ENCODE assay signal across 19 cellular contexts in the genomic region with DNA sequence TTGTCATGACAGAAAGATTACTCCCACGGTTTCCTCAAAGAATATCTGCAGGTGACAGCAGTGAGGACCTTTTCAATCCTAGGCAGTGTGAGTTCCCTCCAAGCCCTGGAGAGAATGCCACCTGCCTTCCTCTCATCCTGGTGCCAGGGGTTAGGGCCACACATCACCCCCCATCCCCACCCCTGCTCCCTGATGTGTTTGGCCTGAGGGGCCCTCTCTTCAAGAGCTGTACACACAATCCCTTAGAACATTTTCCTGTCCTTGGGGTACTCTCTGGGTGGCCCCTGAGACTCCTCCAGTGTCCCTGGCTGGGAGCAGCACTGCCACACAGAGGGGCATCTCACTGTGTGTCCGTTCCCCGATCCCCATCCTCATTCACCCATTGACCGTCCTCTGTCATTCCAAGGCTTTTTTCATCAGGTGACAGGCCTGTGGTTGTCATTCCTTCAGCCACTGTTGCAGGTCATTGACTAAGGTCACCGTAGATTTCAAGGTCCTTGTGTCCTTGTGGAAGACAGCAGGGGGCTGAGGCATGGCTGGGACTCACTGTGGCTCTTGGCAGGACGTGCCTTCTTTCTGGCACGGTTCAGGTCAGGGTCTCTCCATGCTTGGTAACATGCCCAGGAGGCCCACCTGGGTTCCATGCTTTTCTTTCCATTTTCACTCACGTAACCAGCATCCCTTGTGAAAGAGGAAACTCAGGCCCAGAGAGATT. TPM values are rescaled to one million over a fixed set of nuclear protein-coding genes. Genes with fewer than 3 reads are reported as not detected.
DNase-seq lines count a peak whose midpoint lies in the region; ATAC-seq and TF ChIP-seq lines count a peak whose summit lies in the region.
"Had no signal": no experiment of that assay in that cellular context is flagged by ENCODE, and none has a peak within 500 bp of the region (broad histone marks: within the 10 kb centered on the region; RNA-seq: fewer than 3 reads in every experiment).

No MANE protein-coding gene starts in this region.

- H3K56ac ChIP-seq in H9 (ENCODE audit: insufficient read length, low read depth, low read length) = no peak overlapping the region

- no peak overlapping the region for H2BK5ac ChIP-seq in H9 (ENCODE audit: insufficient read length, low read length)

- no peak overlapping the region for H3K9ac ChIP-seq in H9 (ENCODE audit: extremely low read depth, insufficient read length, low read length)
- no peak overlapping the region for H3K9ac ChIP-seq in GM23248

- in situ Hi-C loops in GM23248 (cut with MboI) = no loop called here

- H3K36me3 ChIP-seq in HEK293 (ENCODE audit: control insufficient read depth in 2 of 2, insufficient read depth in 1 of 2, low read length in 2 of 2) (peaks cover 0 to 13% of the 10 kb centered on the region in 2 experiments; a peak in 2 of 3 replicates), GM23248 (ENCODE audit: low read depth) (peaks cover 2% of the 10 kb centered on the region; the same call in 1 of the 2 replicates)

- no CpG with 5 or more reads among the region's 8 CpGs for WGBS in H9 (ENCODE audit: extremely low coverage, insufficient read length, low lambda C conversion rate)
- WGBS in GM23248 (ENCODE audit: low coverage in 1 of 2, low lambda C conversion rate in 2 of 2, missing lambda C conversion rate in 2 of 2), 2 experiments = 83 to 86% methylated on average over 8 of the region's 8 CpGs

- no peaks in the 10 kb centered on the region for H3K9me3 Mint-ChIP-seq in H9
- H3K9me3 Mint-ChIP-seq in glutamatergic neuron (ENCODE audit: unreplicated experiment) = peaks cover 39% of the 10 kb centered on the region
- H3K9me3 Mint-ChIP-seq: HFFc6 had no signal

- H3K4me1 Mint-ChIP-seq in H9 (peaks cover 13 to 17% of the 10 kb centered on the region in 2 experiments), glutamatergic neuron (ENCODE audit: low read depth, unreplicated experiment) (peaks cover 32% of the 10 kb centered on the region)
- H3K4me1 Mint-ChIP-seq: CD4-positive, alpha-beta memory T cell had no signal

- no peak overlapping the region for H3K23ac ChIP-seq in H9 (ENCODE audit: insufficient read length, low read depth, low read length)

- TF ChIP-seq CTCF in H9 (conservative IDR thresholded peaks at IDR 0.05) (no peak), HEK293 (tag by site-specific recombination; IDR thresholded peaks at IDR 0.05) (no peak), glutamatergic neuron (IDR thresholded peaks at IDR 0.05; ENCODE audit: partially characterized antibody, unreplicated experiment) (no peak)

- no peak overlapping the region for H4K8ac ChIP-seq in H9 (replicated peaks; ENCODE audit: insufficient read length, low read depth, low read length)

- no peak overlapping the region for H4K5ac ChIP-seq in H9 (ENCODE audit: insufficient read length, low read depth, low read length)

- H3K4me3 ChIP-seq in HEK293 (ENCODE audit: low read depth, low read length) (no peak overlapping the region), GM23248 (no peak overlapping the region)
- H3K4me3 ChIP-seq: SJCRH30 had no signal

- H2BK15ac ChIP-seq in H9 (ENCODE audit: low read depth, low read length) = no peak overlapping the region

- H4K91ac ChIP-seq in H9 (ENCODE audit: insufficient read length, low read depth, low read length) = no peak overlapping the region

- CTCF ChIA-PET in HEK293 (lab: Yijun Ruan, JAX) = interaction anchor here (4.2 kb wide), 1 partner anchor 24 kb away, joined by 16 read pairs; no protein-coding TSS in a partner anchor

- H2BK20ac ChIP-seq in H9 (ENCODE audit: low read depth, low read length, poor library complexity, severe bottlenecking) = no peak overlapping the region

- intact Hi-C loops in sciatic nerve (cut with DNase I) = no loop called here

- H3K79me1 ChIP-seq in H9 (ENCODE audit: insufficient read depth, low read depth, low read length, poor library complexity, severe bottlenecking) = no peaks in the 10 kb centered on the region

- H3K4me2 ChIP-seq in H9 (ENCODE audit: insufficient read depth, insufficient read length, low read length) (no peak overlapping the region), GM23248 (ENCODE audit: unreplicated experiment) (no peak overlapping the region)

- peaks cover 4% of the 10 kb centered on the region; the same call in 1 of the 2 replicates for H3F3A ChIP-seq in GM23248 (ENCODE audit: insufficient read depth)

- no peak overlapping the region for H2AK5ac ChIP-seq in H9 (ENCODE audit: insufficient read length, low read length)

- H4K20me1 ChIP-seq in H9 (ENCODE audit: control insufficient read depth, insufficient read depth, insufficient read length) = no peaks in the 10 kb centered on the region
- no peaks in the 10 kb centered on the region for H4K20me1 ChIP-seq in GM23248 (ENCODE audit: insufficient read depth)

- no peaks in the 10 kb centered on the region for H3K23me2 ChIP-seq in H9 (ENCODE audit: insufficient read length, low read depth, low read length, poor library complexity, severe bottlenecking)

- H3K27ac Mint-ChIP-seq in H9 (peak overlapping the region in 2 of 3 experiments; percentile 22 to 36; a peak in 1 of 7 replicates), glutamatergic neuron (ENCODE audit: unreplicated experiment) (peak overlapping the region; percentile 60)
- H3K27ac Mint-ChIP-seq: HFFc6, IgD-negative memory B cell had no signal

- no peaks in the 10 kb centered on the region for H3K27me3 Mint-ChIP-seq in H9 (ENCODE audit: low read depth)
- H3K27me3 Mint-ChIP-seq in glutamatergic neuron (ENCODE audit: unreplicated experiment) = peaks cover 30% of the 10 kb centered on the region

- no peak overlapping the region for H3T11ph ChIP-seq in H9 (ENCODE audit: low read length)

- no peak overlapping the region for H3K18ac ChIP-seq in H9 (ENCODE audit: insufficient read length, low read depth, low read length)

- peak; percentile 11 for ATAC-seq in sciatic nerve
- ATAC-seq in HG03108 (IDR thresholded peaks at IDR 0.05; ENCODE audit: unreplicated experiment) = no peak
- ATAC-seq: Panc1 had no signal

- H2BK12ac ChIP-seq in H9 (ENCODE audit: insufficient read length, low read depth, low read length) = no peak overlapping the region

- DNase-seq in H9 = no peak
- no peak for DNase-seq in glutamatergic neuron
- DNase-seq in sciatic nerve (ENCODE audit: low spot score) = peak; percentile 53
- no peak for DNase-seq in HuH-7.5 (ENCODE audit: low spot score)
- DNase-seq in GM23248 = no peak
- DNase-seq: Caco-2, DMS 273 treated with DMSO at 0.1 percent for 48 hours, DMS79 treated with DMSO at 0.1 percent for 48 hours, HFFc6, NCI-H2029 treated with DMSO at 0.1 percent for 48 hours, NCI-H226, NCI-H510A treated with DMSO at 0.1 percent for 48 hours, SJCRH30 had no signal

- H3K14ac ChIP-seq in H9 (ENCODE audit: insufficient read depth, low read length) = no peak overlapping the region

- H3K36me3 Mint-ChIP-seq in H9 (ENCODE audit: insufficient read depth in 1 of 3, low read depth in 3 of 3) = peaks cover 34 to 70% (median 44%) of the 10 kb centered on the region in 3 experiments
- H3K36me3 Mint-ChIP-seq in glutamatergic neuron (ENCODE audit: unreplicated experiment) = peaks cover 23% of the 10 kb centered on the region
- H3K36me3 Mint-ChIP-seq: CD4-positive, alpha-beta memory T cell; IgD-negative memory B cell had no signal

- H2BK120ac ChIP-seq in H9 (ENCODE audit: low read depth, low read length, poor library complexity, severe bottlenecking) = no peak overlapping the region

- H3K4me3 Mint-ChIP-seq in H9 (no peak overlapping the region), glutamatergic neuron (ENCODE audit: unreplicated experiment) (no peak overlapping the region)
- H3K4me3 Mint-ChIP-seq: CD4-positive, alpha-beta memory T cell; HFFc6; IgD-negative memory B cell had no signal

- no peak overlapping the region for H3K27ac ChIP-seq in H9 (ENCODE audit: insufficient read length, low read depth, low read length)
- H3K27ac ChIP-seq in HEK293 (ENCODE audit: extremely low read depth, low read depth, low read length) = no peak overlapping the region
- no peak overlapping the region for H3K27ac ChIP-seq in GM23248
- H3K27ac ChIP-seq: SJCRH30 had no signal

- no peaks in the 10 kb centered on the region for H3K9me2 ChIP-seq in GM23248 (ENCODE audit: insufficient read depth)

- H2AFZ ChIP-seq in H9 (ENCODE audit: low read length) (no peak overlapping the region), GM23248 (no peak overlapping the region)

- H3K9me3 ChIP-seq in H9 (ENCODE audit: control insufficient read depth, low read depth, low read length) (no peaks in the 10 kb centered on the region), HEK293 (ENCODE audit: control insufficient read depth, insufficient read depth, low read depth, low read length) (no peaks in the 10 kb centered on the region), GM23248 (ENCODE audit: low read depth) (no peaks in the 10 kb centered on the region)
- H3K9me3 ChIP-seq: Caco-2, SJCRH30 had no signal

- no peaks in the 10 kb centered on the region for H3K27me3 ChIP-seq in H9 (ENCODE audit: insufficient read depth, low read length)
- H3K27me3 ChIP-seq in GM23248 (replicated peaks; ENCODE audit: insufficient read depth) = no peaks in the 10 kb centered on the region
- H3K27me3 ChIP-seq: SJCRH30 had no signal

- H3K79me2 ChIP-seq in H9 (ENCODE audit: insufficient read depth, low read length) (no peaks in the 10 kb centered on the region), GM23248 (ENCODE audit: insufficient read depth) (no peaks in the 10 kb centered on the region)

- no peaks in the 10 kb centered on the region for H3K4me1 ChIP-seq in H9 (ENCODE audit: insufficient read depth, low read length)
- H3K4me1 ChIP-seq in HEK293 (ENCODE audit: control insufficient read depth, insufficient read depth, low read length) = no peaks in the 10 kb centered on the region
- H3K4me1 ChIP-seq in GM23248 (ENCODE audit: insufficient read depth) = peaks cover 6% of the 10 kb centered on the region; the same call in 1 of the 2 replicates
- H3K4me1 ChIP-seq: Caco-2, SJCRH30 had no signal

- no peak overlapping the region for H3K4ac ChIP-seq in H9 (ENCODE audit: low read depth, low read length)

- POLR2A ChIA-PET in HEK293 (lab: Yijun Ruan, JAX) = no interaction called here

TF ChIP-seq in HEK293, 187 proteins besides CTCF, POLR2A, EP300 and RAD21 (continues in another document):
- TF ChIP-seq ZNF341 (tag by site-specific recombination; IDR thresholded peaks at IDR 0.05; ENCODE audit: low read depth) (no peak), ZIC2 (tag by site-specific recombination; IDR thresholded peaks at IDR 0.05) (peak; percentile 34; the same call in 1 of the 2 replicates), ZNF777 (tag by site-specific recombination; IDR thresholded peaks at IDR 0.05; ENCODE audit: borderline replicate concordance) (no peak)

RNA-seq across cellular contexts. Expression of a gene that starts 26.9 kb away (rescaled TPM):
- total RNA-seq in H9 (2021) = not detected in 2 replicates
- 0.98 TPM for total RNA-seq in glutamatergic neuron (ENCODE audit: unreplicated experiment)
- 0.89 TPM for total RNA-seq in sciatic nerve
- not detected in 2 replicates for total RNA-seq in GM23248 (2014; rRNA removed; shearing (Covaris generic))
- polyA plus RNA-seq in GM23248 (2016; fragmentation: Nextera tagmentation; extraction: Ambion mirVana) = not detected in 2 replicates
- total RNA-seq: Caco-2; CD4-positive, alpha-beta memory T cell; HFFc6; SJCRH30 had no signal
- polyA plus RNA-seq: BJ, IgD-negative memory B cell had no signal
